In genomic region chr21:46624050-46624449, GRCh38 we compare ENCODE assay signal across 2 cellular contexts.
TF ChIP-seq lines count a peak whose summit lies in the region.

No MANE protein-coding gene starts in this region.

TF ChIP-seq in K562, 482 proteins besides CTCF, POLR2A, EP300 and RAD21 (continued from another document):
- TF ChIP-seq ZNF134 (CRISPR knock-in tag; conservative IDR thresholded peaks at IDR 0.05) (no peak), TCF3 (CRISPR knock-in tag; IDR thresholded peaks at IDR 0.05) (no peak), ZNF668 (CRISPR knock-in tag; IDR thresholded peaks at IDR 0.05) (no peak), CHD4 (IDR thresholded peaks at IDR 0.05; ENCODE audit: insufficient read depth, insufficient replicate concordance, low read depth, low read length, poor library complexity, severe bottlenecking) (no peak), CHD1 (IDR thresholded peaks at IDR 0.05; ENCODE audit: low read length) (no peak), WHSC1 (IDR thresholded peaks at IDR 0.05; ENCODE audit: low read length) (no peak)
- TF ChIP-seq, protein P1, sequence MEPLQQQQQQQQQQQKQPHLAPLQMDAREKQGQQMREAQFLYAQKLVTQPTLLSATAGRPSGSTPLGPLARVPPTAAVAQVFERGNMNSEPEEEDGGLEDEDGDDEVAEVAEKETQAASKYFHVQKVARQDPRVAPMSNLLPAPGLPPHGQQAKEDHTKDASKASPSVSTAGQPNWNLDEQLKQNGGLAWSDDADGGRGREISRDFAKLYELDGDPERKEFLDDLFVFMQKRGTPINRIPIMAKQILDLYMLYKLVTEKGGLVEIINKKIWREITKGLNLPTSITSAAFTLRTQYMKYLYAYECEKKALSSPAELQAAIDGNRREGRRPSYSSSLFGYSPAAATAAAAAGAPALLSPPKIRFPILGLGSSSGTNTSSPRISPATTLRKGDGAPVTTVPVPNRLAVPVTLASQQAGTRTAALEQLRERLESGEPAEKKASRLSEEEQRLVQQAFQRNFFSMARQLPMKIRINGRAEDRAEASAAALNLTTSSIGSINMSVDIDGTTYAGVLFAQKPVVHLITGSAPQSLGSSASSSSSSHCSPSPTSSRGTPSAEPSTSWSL (CRISPR knock-in tag; IDR thresholded peaks at IDR 0.05; ENCODE audit: borderline replicate concordance): no peak

TF ChIP-seq in WTC11, 78 proteins besides CTCF, POLR2A, EP300 and RAD21:
- TF ChIP-seq AR (CRISPR knock-in tag; IDR thresholded peaks at IDR 0.05) (no peak), NFE2L1 (CRISPR knock-in tag; IDR thresholded peaks at IDR 0.05) (no peak), ZNF396 (CRISPR knock-in tag; IDR thresholded peaks at IDR 0.05; ENCODE audit: borderline replicate concordance) (no peak), ZNF121 (CRISPR knock-in tag; IDR thresholded peaks at IDR 0.05) (no peak), ATF1 (CRISPR knock-in tag; IDR thresholded peaks at IDR 0.05) (no peak)
- TF ChIP-seq, protein P2, sequence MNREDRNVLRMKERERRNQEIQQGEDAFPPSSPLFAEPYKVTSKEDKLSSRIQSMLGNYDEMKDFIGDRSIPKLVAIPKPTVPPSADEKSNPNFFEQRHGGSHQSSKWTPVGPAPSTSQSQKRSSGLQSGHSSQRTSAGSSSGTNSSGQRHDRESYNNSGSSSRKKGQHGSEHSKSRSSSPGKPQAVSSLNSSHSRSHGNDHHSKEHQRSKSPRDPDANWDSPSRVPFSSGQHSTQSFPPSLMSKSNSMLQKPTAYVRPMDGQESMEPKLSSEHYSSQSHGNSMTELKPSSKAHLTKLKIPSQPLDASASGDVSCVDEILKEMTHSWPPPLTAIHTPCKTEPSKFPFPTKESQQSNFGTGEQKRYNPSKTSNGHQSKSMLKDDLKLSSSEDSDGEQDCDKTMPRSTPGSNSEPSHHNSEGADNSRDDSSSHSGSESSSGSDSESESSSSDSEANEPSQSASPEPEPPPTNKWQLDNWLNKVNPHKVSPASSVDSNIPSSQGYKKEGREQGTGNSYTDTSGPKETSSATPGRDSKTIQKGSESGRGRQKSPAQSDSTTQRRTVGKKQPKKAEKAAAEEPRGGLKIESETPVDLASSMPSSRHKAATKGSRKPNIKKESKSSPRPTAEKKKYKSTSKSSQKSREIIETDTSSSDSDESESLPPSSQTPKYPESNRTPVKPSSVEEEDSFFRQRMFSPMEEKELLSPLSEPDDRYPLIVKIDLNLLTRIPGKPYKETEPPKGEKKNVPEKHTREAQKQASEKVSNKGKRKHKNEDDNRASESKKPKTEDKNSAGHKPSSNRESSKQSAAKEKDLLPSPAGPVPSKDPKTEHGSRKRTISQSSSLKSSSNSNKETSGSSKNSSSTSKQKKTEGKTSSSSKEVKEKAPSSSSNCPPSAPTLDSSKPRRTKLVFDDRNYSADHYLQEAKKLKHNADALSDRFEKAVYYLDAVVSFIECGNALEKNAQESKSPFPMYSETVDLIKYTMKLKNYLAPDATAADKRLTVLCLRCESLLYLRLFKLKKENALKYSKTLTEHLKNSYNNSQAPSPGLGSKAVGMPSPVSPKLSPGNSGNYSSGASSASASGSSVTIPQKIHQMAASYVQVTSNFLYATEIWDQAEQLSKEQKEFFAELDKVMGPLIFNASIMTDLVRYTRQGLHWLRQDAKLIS (CRISPR knock-in tag; IDR thresholded peaks at IDR 0.05; ENCODE audit: borderline replicate concordance): no peak
- TF ChIP-seq, protein P3, sequence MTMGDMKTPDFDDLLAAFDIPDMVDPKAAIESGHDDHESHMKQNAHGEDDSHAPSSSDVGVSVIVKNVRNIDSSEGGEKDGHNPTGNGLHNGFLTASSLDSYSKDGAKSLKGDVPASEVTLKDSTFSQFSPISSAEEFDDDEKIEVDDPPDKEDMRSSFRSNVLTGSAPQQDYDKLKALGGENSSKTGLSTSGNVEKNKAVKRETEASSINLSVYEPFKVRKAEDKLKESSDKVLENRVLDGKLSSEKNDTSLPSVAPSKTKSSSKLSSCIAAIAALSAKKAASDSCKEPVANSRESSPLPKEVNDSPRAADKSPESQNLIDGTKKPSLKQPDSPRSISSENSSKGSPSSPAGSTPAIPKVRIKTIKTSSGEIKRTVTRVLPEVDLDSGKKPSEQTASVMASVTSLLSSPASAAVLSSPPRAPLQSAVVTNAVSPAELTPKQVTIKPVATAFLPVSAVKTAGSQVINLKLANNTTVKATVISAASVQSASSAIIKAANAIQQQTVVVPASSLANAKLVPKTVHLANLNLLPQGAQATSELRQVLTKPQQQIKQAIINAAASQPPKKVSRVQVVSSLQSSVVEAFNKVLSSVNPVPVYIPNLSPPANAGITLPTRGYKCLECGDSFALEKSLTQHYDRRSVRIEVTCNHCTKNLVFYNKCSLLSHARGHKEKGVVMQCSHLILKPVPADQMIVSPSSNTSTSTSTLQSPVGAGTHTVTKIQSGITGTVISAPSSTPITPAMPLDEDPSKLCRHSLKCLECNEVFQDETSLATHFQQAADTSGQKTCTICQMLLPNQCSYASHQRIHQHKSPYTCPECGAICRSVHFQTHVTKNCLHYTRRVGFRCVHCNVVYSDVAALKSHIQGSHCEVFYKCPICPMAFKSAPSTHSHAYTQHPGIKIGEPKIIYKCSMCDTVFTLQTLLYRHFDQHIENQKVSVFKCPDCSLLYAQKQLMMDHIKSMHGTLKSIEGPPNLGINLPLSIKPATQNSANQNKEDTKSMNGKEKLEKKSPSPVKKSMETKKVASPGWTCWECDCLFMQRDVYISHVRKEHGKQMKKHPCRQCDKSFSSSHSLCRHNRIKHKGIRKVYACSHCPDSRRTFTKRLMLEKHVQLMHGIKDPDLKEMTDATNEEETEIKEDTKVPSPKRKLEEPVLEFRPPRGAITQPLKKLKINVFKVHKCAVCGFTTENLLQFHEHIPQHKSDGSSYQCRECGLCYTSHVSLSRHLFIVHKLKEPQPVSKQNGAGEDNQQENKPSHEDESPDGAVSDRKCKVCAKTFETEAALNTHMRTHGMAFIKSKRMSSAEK (CRISPR knock-in tag; IDR thresholded peaks at IDR 0.05; ENCODE audit: borderline replicate concordance): no peak
- TF ChIP-seq, protein P4, sequence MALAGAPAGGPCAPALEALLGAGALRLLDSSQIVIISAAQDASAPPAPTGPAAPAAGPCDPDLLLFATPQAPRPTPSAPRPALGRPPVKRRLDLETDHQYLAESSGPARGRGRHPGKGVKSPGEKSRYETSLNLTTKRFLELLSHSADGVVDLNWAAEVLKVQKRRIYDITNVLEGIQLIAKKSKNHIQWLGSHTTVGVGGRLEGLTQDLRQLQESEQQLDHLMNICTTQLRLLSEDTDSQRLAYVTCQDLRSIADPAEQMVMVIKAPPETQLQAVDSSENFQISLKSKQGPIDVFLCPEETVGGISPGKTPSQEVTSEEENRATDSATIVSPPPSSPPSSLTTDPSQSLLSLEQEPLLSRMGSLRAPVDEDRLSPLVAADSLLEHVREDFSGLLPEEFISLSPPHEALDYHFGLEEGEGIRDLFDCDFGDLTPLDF (CRISPR knock-in tag; IDR thresholded peaks at IDR 0.05): no peak
- TF ChIP-seq, protein P5, sequence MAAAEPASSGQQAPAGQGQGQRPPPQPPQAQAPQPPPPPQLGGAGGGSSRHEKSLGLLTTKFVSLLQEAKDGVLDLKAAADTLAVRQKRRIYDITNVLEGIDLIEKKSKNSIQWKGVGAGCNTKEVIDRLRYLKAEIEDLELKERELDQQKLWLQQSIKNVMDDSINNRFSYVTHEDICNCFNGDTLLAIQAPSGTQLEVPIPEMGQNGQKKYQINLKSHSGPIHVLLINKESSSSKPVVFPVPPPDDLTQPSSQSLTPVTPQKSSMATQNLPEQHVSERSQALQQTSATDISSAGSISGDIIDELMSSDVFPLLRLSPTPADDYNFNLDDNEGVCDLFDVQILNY (CRISPR knock-in tag; IDR thresholded peaks at IDR 0.05): no peak
